In the genomic region with DNA sequence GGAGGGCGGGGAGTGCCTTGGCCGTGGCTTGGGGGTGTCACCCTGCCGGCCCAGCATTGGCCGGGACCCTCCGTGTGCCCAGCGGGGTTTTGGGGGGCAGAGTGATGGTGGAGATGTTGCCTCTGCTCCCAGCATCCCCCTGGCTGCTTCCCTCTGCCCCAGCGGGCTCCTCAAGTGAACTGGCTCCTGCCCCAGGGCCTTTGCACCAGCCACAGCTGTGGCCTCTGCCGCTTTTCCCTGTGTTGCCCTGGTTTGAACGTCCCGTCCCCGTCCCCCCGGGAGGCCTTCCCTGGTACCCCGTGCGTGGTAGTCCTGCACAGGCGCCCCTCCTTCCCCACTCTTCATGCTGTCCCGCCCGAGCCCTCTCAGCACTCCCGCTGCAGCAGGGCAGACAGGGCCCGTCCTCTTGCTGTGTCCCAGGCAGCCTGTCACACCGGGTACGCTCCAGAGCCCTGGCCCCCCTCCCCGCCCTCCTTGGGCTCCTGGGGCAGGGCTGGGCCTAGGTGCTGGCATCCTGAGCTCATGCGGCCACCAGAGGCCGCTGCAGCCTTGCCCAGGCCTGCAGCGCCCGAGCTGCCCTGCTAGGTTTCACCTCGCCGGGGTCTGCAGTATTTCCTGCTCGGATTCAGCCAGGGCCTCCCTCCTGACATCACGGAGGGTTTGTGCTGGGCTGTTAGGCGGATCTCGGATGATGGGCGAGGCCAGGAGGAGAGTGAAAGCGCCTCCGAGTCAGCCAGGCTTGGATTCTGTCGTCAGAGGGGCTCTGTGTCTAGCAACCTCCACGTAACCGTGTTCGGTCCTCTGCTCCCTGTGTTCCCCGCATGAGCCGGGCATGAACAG, we compare ENCODE assay signal across 8 cellular contexts. TPM values are rescaled to one million over a fixed set of nuclear protein-coding genes. Genes with fewer than 3 reads are reported as not detected.
DNase-seq lines count a peak whose midpoint lies in the region; ATAC-seq, FAIRE-seq and TF ChIP-seq lines count a peak whose summit lies in the region.

No MANE protein-coding gene starts in this region.

- peak; percentile 90 for ATAC-seq in HG03460 (IDR thresholded peaks at IDR 0.05; ENCODE audit: unreplicated experiment)

- H3K4me2 ChIP-seq in endothelial cell of umbilical vein (ENCODE audit: insufficient read depth, low read length), result no peak overlapping the region

- dilution Hi-C loops in endothelial cell of umbilical vein (cut with MboI; ENCODE audit: extremely low pct_ligation_motif_present, low sequenced_read_pairs), result no loop called here

- H3K36me3 ChIP-seq in endothelial cell of umbilical vein (ENCODE audit: control insufficient read depth in 2 of 2, extremely low read depth in 1 of 2, insufficient read depth in 2 of 2, low read length in 2 of 2), result peaks cover 0 to 6% of the 10 kb centered on the region in 2 experiments
- H3K36me3 ChIP-seq in muscle layer of colon (ENCODE audit: insufficient read depth, low read length), result peaks cover 13% of the 10 kb centered on the region

- no TSS peak for BruUV-seq in endothelial cell of umbilical vein (replicated peaks; lab: Mats Ljungman, UMichigan)

- H3K4me1 ChIP-seq in endothelial cell of umbilical vein (ENCODE audit: control insufficient read depth, extremely low read depth, insufficient read depth, low read length), result no peaks in the 10 kb centered on the region
- H3K4me1 ChIP-seq in muscle layer of colon (ENCODE audit: insufficient read depth, low read length), result no peaks in the 10 kb centered on the region

- DNase-seq in AG09309 (ENCODE audit: low read depth), result peak; percentile 23
- DNase-seq in NCI-H774 (lab: John Stamatoyannopoulos, UW), result peak; percentile 78
- DNase-seq in activated CD8-positive, alpha-beta memory T cell treated with anti-CD3 and anti-CD28 coated beads for 4 hours (ENCODE audit: low read depth in 2 of 2), result peak; percentile 27 to 35
- peak; percentile 53 for DNase-seq in endothelial cell of umbilical vein (ENCODE audit: low read depth, low spot score)
- peak; percentile 29 to 42 for DNase-seq in stimulated activated CD8-positive, alpha-beta memory T cell treated with anti-CD3 and anti-CD28 coated beads, Interleukin-7, amount 100 ng/mL, for 1 hour (ENCODE audit: low read depth in 2 of 2)

- H3K27ac ChIP-seq in endothelial cell of umbilical vein (ENCODE audit: insufficient read depth, low read depth, low read length) (no peak overlapping the region), muscle layer of colon (ENCODE audit: low read depth, low read length) (no peak overlapping the region)

- no peaks in the 10 kb centered on the region for H3K9me1 ChIP-seq in endothelial cell of umbilical vein (replicated peaks; ENCODE audit: control insufficient read depth, extremely low read depth, insufficient read depth, low read length)

- no peaks in the 10 kb centered on the region for H3K27me3 ChIP-seq in endothelial cell of umbilical vein (ENCODE audit: control insufficient read depth in 2 of 2, insufficient read depth in 2 of 2, low read length in 2 of 2)
- H3K27me3 ChIP-seq in muscle layer of colon (ENCODE audit: control insufficient read depth in 1 of 2, insufficient read depth in 2 of 2, low read length in 2 of 2), result no peaks in the 10 kb centered on the region

- POLR2A ChIA-PET in endothelial cell of umbilical vein (lab: Charles Lee), result interaction anchor here (0.6 kb wide), 1 partner anchor 61 kb away, joined by 3 read pairs; no protein-coding TSS in a partner anchor

- intact Hi-C loops in endothelial cell of umbilical vein (cut with micrococcal nuclease), result loop anchor here (1.0 kb wide), 3 partner anchors 66 to 408 kb away; no protein-coding TSS in a partner anchor

- H3K79me2 ChIP-seq in endothelial cell of umbilical vein (ENCODE audit: control insufficient read depth, insufficient read depth, low read length), result no peaks in the 10 kb centered on the region

- TF ChIP-seq POLR2A in GM19193 (IDR thresholded peaks at IDR 0.05; ENCODE audit: extremely low read depth, insufficient read depth, insufficient read length) (peak; percentile 28), endothelial cell of umbilical vein (IDR thresholded peaks at IDR 0.05; ENCODE audit: low read depth, low read length) (no peak)

- peak; percentile 99 for TF ChIP-seq CTCF in AG09309 (IDR thresholded peaks at IDR 0.05; ENCODE audit: control insufficient read depth, insufficient read depth, low read depth, low read length, missing control alignments)
- TF ChIP-seq CTCF in endothelial cell of umbilical vein (IDR thresholded peaks at IDR 0.05; ENCODE audit: extremely low read depth in 1 of 2, insufficient read depth in 1 of 2, low read depth in 1 of 2, low read length in 2 of 2), result peak; percentile 89 to 98

- CTCF ChIA-PET in endothelial cell of umbilical vein (lab: Charles Lee), result interaction anchor here (0.5 to 1.8 kb wide), 40 partner anchors 9 to 463 kb away, joined by 3 to 119 read pairs (median 4); no protein-coding TSS in a partner anchor

- H3K9ac ChIP-seq in endothelial cell of umbilical vein (replicated peaks; ENCODE audit: extremely low read depth, insufficient read depth, low read length) (no peak overlapping the region), muscle layer of colon (ENCODE audit: low read length) (peak overlapping the region; percentile 37)

- H3K4me3 ChIP-seq in AG09309 (ENCODE audit: control insufficient read depth, low read depth, low read length) (no peak overlapping the region; the same call in 1 of the 2 replicates), endothelial cell of umbilical vein (replicated peaks in 1 of 3; ENCODE audit: insufficient read depth in 1 of 3, low read depth in 1 of 3, low read length in 3 of 3) (no peak overlapping the region), muscle layer of colon (ENCODE audit: low read depth in 1 of 2, low read length in 2 of 2) (peak overlapping the region; percentile 17 to 57)

- H2AFZ ChIP-seq in endothelial cell of umbilical vein (ENCODE audit: low read depth, low read length), result no peak overlapping the region

- H4K20me1 ChIP-seq in endothelial cell of umbilical vein (replicated peaks; ENCODE audit: control insufficient read depth, extremely low read depth, insufficient read depth, low read length), result no peaks in the 10 kb centered on the region

- peak; percentile 69 for FAIRE-seq in endothelial cell of umbilical vein (lab: Jason Lieb, UNC)

- H3K9me3 ChIP-seq in endothelial cell of umbilical vein (replicated peaks; ENCODE audit: control insufficient read depth, insufficient read depth, low read length), result no peaks in the 10 kb centered on the region
- no peaks in the 10 kb centered on the region for H3K9me3 ChIP-seq in muscle layer of colon (ENCODE audit: low read length)

TF ChIP-seq in endothelial cell of umbilical vein, 7 proteins besides CTCF, POLR2A, EP300 and RAD21:
- no peak for TF ChIP-seq MYC (IDR thresholded peaks at IDR 0.05; ENCODE audit: low read depth, low read length)
- no peak for TF ChIP-seq FOS (IDR thresholded peaks at IDR 0.05; ENCODE audit: borderline replicate concordance, insufficient read depth, low read length)
- TF ChIP-seq, protein P1, sequence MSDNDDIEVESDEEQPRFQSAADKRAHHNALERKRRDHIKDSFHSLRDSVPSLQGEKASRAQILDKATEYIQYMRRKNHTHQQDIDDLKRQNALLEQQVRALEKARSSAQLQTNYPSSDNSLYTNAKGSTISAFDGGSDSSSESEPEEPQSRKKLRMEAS (IDR thresholded peaks at IDR 0.05; ENCODE audit: insufficient read depth, insufficient read length), result no peak
- no peak for TF ChIP-seq EZH2 (IDR thresholded peaks at IDR 0.05; ENCODE audit: borderline replicate concordance, low read depth, low read length, severe bottlenecking)
- no peak for TF ChIP-seq POLR2AphosphoS5 (IDR thresholded peaks at IDR 0.05; ENCODE audit: insufficient read depth, low read depth, low read length)
- TF ChIP-seq GATA2 (IDR thresholded peaks at IDR 0.05; ENCODE audit: insufficient read depth, insufficient read length, low read depth, low read length), result no peak
- no peak for TF ChIP-seq JUN (IDR thresholded peaks at IDR 0.05; ENCODE audit: borderline replicate concordance, insufficient read depth, insufficient read length, low read depth)

RNA-seq across cellular contexts. Expression of gene NOC4L, which starts 9.5 kb away (rescaled TPM):
- 28.0 and 29.4 TPM in 2 replicates for total RNA-seq in endothelial cell of umbilical vein
- 19.4 and 20.7 TPM in 2 replicates for polyA plus RNA-seq in endothelial cell of umbilical vein
- polyA plus RNA-seq in endothelial cell of umbilical vein (2011; cell fraction: cytosol; rRNA removed), result 11.6 and 11.8 TPM in 2 replicates
- 14.6 and 15.6 TPM in 2 replicates for polyA plus RNA-seq in endothelial cell of umbilical vein (2011; cell fraction: nucleus; rRNA removed)
- 18.8 and 21.7 TPM in 2 replicates for polyA plus RNA-seq in endothelial cell of umbilical vein (2012)
- 4.6 and 6.2 TPM in 2 replicates for polyA minus RNA-seq in endothelial cell of umbilical vein
- polyA minus RNA-seq in endothelial cell of umbilical vein (2011; cell fraction: cytosol; rRNA and poly(A)+ RNA removed), result 14.8 TPM
- 2.7 and 5.1 TPM in 2 replicates for polyA minus RNA-seq in endothelial cell of umbilical vein (2011; cell fraction: nucleus; rRNA and poly(A)+ RNA removed)

RNA-seq across cellular contexts. Expression of gene DDX51, which starts 9.6 kb away (rescaled TPM):
- 23.5 and 27.2 TPM in 2 replicates for total RNA-seq in endothelial cell of umbilical vein
- 10.9 and 11.4 TPM in 2 replicates for polyA plus RNA-seq in endothelial cell of umbilical vein
- polyA plus RNA-seq in endothelial cell of umbilical vein (2011; cell fraction: cytosol; rRNA removed), result 10.2 and 13.6 TPM in 2 replicates
- 50.7 and 55.5 TPM in 2 replicates for polyA plus RNA-seq in endothelial cell of umbilical vein (2011; cell fraction: nucleus; rRNA removed)
- 16.9 and 19.1 TPM in 2 replicates for polyA plus RNA-seq in endothelial cell of umbilical vein (2012)
- 5.1 and 9.6 TPM in 2 replicates for polyA minus RNA-seq in endothelial cell of umbilical vein
- 14.8 TPM for polyA minus RNA-seq in endothelial cell of umbilical vein (2011; cell fraction: cytosol; rRNA and poly(A)+ RNA removed)
- 9.8 and 19.6 TPM in 2 replicates for polyA minus RNA-seq in endothelial cell of umbilical vein (2011; cell fraction: nucleus; rRNA and poly(A)+ RNA removed)

Comparison
In these comparisons a context has a peak if more than half of its experiments do, and no peak if none do; other contexts are left out.
1. DNase-seq: peak in every context shown above with its lines; median percentile 78 in NCI-H774; 53 in endothelial cell of umbilical vein; 36 in stimulated activated CD8-positive, alpha-beta memory T cell treated with anti-CD3 and anti-CD28 coated beads, Interleukin-7, amount 100 ng/mL, for 1 hour; 31 in activated CD8-positive, alpha-beta memory T cell treated with anti-CD3 and anti-CD28 coated beads for 4 hours; 23 in AG09309.
2. H3K4me3 ChIP-seq: peak in muscle layer of colon (2 of 2); none in AG09309 (single experiment) and endothelial cell of umbilical vein (0 of 3).